In genomic region chr4:70709551-70710080, GRCh38 we compare ENCODE assay signal across 1 cellular context.
TF ChIP-seq lines count a peak whose summit lies in the region.

No MANE protein-coding gene starts in this region.

TF ChIP-seq in GM23338, 12 proteins besides CTCF, POLR2A, EP300 and RAD21 (continued from another document):
- TF ChIP-seq REST (IDR thresholded peaks at IDR 0.05; ENCODE audit: unreplicated experiment), result no peak
- TF ChIP-seq CREB1 (CRISPR knock-in tag; IDR thresholded peaks at IDR 0.05; ENCODE audit: low read depth), result no peak
- no peak for TF ChIP-seq ZNF462 (CRISPR knock-in tag; IDR thresholded peaks at IDR 0.05)
- TF ChIP-seq ETS1 (IDR thresholded peaks at IDR 0.05), result no peak
- no peak for TF ChIP-seq EZH2phosphoT487 (IDR thresholded peaks at IDR 0.05; ENCODE audit: unreplicated experiment)
- no peak for TF ChIP-seq STAT1 (IDR thresholded peaks at IDR 0.05; ENCODE audit: unreplicated experiment)
- no peak for TF ChIP-seq NANOG (IDR thresholded peaks at IDR 0.05; ENCODE audit: borderline replicate concordance)
- no peak for TF ChIP-seq ZNF114 (CRISPR knock-in tag; IDR thresholded peaks at IDR 0.05)
- TF ChIP-seq JUNB (IDR thresholded peaks at IDR 0.05; ENCODE audit: unreplicated experiment), result no peak
- no peak for TF ChIP-seq POLR2AphosphoS5 (IDR thresholded peaks at IDR 0.05; ENCODE audit: low read depth)
